ENCODE assay signal across 8 cellular contexts in genomic region chr5:140356878-140357730, GRCh38. TPM values are rescaled to one million over a fixed set of nuclear protein-coding genes. Genes with fewer than 3 reads are reported as not detected.
DNase-seq lines count a peak whose midpoint lies in the region; ATAC-seq and TF ChIP-seq lines count a peak whose summit lies in the region.

No MANE protein-coding gene starts in this region.

- no peak for DNase-seq in activated CD8-positive, alpha-beta T cell treated with anti-CD3 and anti-CD28 coated beads for 36 hours
- DNase-seq in natural killer cell (no peak), GOT3 (lab: John Stamatoyannopoulos, UW) (no peak), cerebellar cortex (ENCODE audit: low spot score) (no peak), retina (no peak)
- no peak for DNase-seq in NK-92 treated with Interleukin-12 subunit alpha and Interleukin-12 subunit beta, amount 100 ng/mL, for 24 hours (lab: John Stamatoyannopoulos, UW)

- H3K36me3 Mint-ChIP-seq in activated CD8-positive, alpha-beta T cell treated with anti-CD3 and anti-CD28 coated beads for 36 hours (ENCODE audit: low read depth) = no peaks in the 10 kb centered on the region
- no peaks in the 10 kb centered on the region for H3K36me3 Mint-ChIP-seq in natural killer cell

- intact Hi-C loops in activated CD8-positive, alpha-beta T cell treated with anti-CD3 and anti-CD28 coated beads for 36 hours (cut with micrococcal nuclease) = loop anchor here (5.0 kb wide), 1 partner anchor 280 kb away; the partner anchor contains the start of gene TMCO6
- intact Hi-C loops in natural killer cell (cut with micrococcal nuclease) = no loop called here

- H3K27ac Mint-ChIP-seq in activated CD8-positive, alpha-beta T cell treated with anti-CD3 and anti-CD28 coated beads for 36 hours = no peak overlapping the region
- H3K27ac Mint-ChIP-seq in natural killer cell = peak overlapping the region in 1 of 2 donors; percentile 4

- CTCF ChIA-PET in activated CD8-positive, alpha-beta T cell treated with anti-CD3 and anti-CD28 coated beads for 36 hours (lab: Charles Lee) = interaction anchor here (1.2 to 22.2 kb wide), 3 partner anchors 8 to 107 kb away, joined by 3 to 874 read pairs (median 5); no protein-coding TSS in a partner anchor

- H3K4me1 Mint-ChIP-seq in activated CD8-positive, alpha-beta T cell treated with anti-CD3 and anti-CD28 coated beads for 36 hours (ENCODE audit: low read depth) = peaks cover 13% of the 10 kb centered on the region
- H3K4me1 Mint-ChIP-seq in natural killer cell = peaks cover 7 to 8% of the 10 kb centered on the region in 2 donors

- H3K27me3 Mint-ChIP-seq in activated CD8-positive, alpha-beta T cell treated with anti-CD3 and anti-CD28 coated beads for 36 hours = peaks cover 9% of the 10 kb centered on the region
- peaks cover 6% of the 10 kb centered on the region in 2 donors for H3K27me3 Mint-ChIP-seq in natural killer cell (ENCODE audit: low read depth in 2 of 2)

- POLR2A ChIA-PET in activated CD8-positive, alpha-beta T cell treated with anti-CD3 and anti-CD28 coated beads for 36 hours (lab: Charles Lee) = interaction anchor here (0.5 kb wide), 1 partner anchor 41 kb away, joined by 4 read pairs; no protein-coding TSS in a partner anchor

- peak; percentile 14 for ATAC-seq in GM18517 (IDR thresholded peaks at IDR 0.05; ENCODE audit: unreplicated experiment)
- ATAC-seq in HG02678 (IDR thresholded peaks at IDR 0.05; ENCODE audit: unreplicated experiment) = peak; percentile 25
- ATAC-seq in activated CD8-positive, alpha-beta T cell treated with anti-CD3 and anti-CD28 coated beads for 36 hours = no peak
- no peak for ATAC-seq in natural killer cell

- TF ChIP-seq CTCF in activated CD8-positive, alpha-beta T cell treated with anti-CD3 and anti-CD28 coated beads for 36 hours (IDR thresholded peaks at IDR 0.05) = no peak
- no peak for TF ChIP-seq CTCF in natural killer cell (IDR thresholded peaks at IDR 0.05)

- H3K9me3 Mint-ChIP-seq in activated CD8-positive, alpha-beta T cell treated with anti-CD3 and anti-CD28 coated beads for 36 hours = no peaks in the 10 kb centered on the region
- no peaks in the 10 kb centered on the region for H3K9me3 Mint-ChIP-seq in natural killer cell

- peak overlapping the region; percentile 13 for H3K4me3 Mint-ChIP-seq in activated CD8-positive, alpha-beta T cell treated with anti-CD3 and anti-CD28 coated beads for 36 hours
- peak overlapping the region; percentile 83 for H3K4me3 Mint-ChIP-seq in natural killer cell

RNA-seq across cellular contexts. Expression of gene SLC4A9, which starts 2.9 kb away (rescaled TPM):
- total RNA-seq in activated CD8-positive, alpha-beta T cell treated with anti-CD3 and anti-CD28 coated beads for 36 hours = under 1 TPM in 1 of 2 experiments, not detected in 1; 0.36 TPM
- not detected for total RNA-seq in natural killer cell

RNA-seq across cellular contexts. Expression of gene HBEGF, which starts 10.7 kb away (rescaled TPM):
- 1 to 10 TPM; 5.1 to 6.4 TPM for total RNA-seq in activated CD8-positive, alpha-beta T cell treated with anti-CD3 and anti-CD28 coated beads for 36 hours
- 1 to 10 TPM; 5.1 to 9.9 (median 7.8) TPM for total RNA-seq in natural killer cell

RNA-seq across cellular contexts. Expression of gene ANKHD1, which starts 44.5 kb away (rescaled TPM):
- 100 to 1,000 TPM in 1 of 2 experiments, 10 to 100 TPM in 1; 99.3 to 103 TPM for total RNA-seq in activated CD8-positive, alpha-beta T cell treated with anti-CD3 and anti-CD28 coated beads for 36 hours
- total RNA-seq in natural killer cell = 100 to 1,000 TPM; 225 to 239 (median 230) TPM

RNA-seq across cellular contexts. Expression of gene PFDN1, which starts 54.2 kb away (rescaled TPM):
- total RNA-seq in activated CD8-positive, alpha-beta T cell treated with anti-CD3 and anti-CD28 coated beads for 36 hours = 10 to 100 TPM; 49.1 to 50.6 TPM
- total RNA-seq in natural killer cell = 10 to 100 TPM; 28.0 to 39.1 (median 37.6) TPM

Comparison
In these comparisons a context has a peak if more than half of its experiments do, and no peak if none do; other contexts are left out.
1. ATAC-seq: peak in GM18517 (single experiment) and HG02678 (single experiment); none in activated CD8-positive, alpha-beta T cell treated with anti-CD3 and anti-CD28 coated beads for 36 hours (single experiment) and natural killer cell (0 of 3).